Comparison of ENCODE assay signal across 7 cellular contexts in the genomic region with DNA sequence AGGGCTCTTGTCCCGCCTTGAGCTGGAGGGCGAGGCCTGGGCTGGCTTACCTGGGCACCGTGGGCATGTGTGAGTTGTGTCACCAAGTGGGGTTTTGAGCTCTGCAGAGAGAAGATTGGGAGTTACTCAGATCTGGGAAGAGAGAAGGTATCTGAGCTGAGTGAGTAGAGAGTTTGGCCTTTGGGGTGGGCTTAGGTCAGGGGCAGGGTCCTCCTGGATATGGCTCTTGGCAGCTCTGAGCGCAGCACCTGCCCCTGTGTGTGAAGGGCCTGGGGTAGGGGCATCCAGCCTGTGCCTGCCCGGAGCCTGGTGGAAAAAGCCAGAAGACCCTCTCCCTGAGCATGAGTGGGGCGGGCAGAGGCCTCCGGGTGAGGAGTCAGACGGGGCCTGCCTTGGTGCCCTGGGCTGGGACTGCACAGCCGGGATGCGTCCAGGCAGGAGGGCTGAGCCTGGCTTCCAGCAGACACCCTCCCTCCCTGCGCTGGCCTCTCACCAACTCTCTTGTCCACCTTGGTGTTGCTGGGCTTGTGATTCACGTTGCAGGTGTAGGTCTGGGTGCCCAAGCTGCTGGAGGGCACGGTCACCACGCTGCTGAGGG.
DNase-seq lines count a peak whose midpoint lies in the region; ATAC-seq, FAIRE-seq and TF ChIP-seq lines count a peak whose summit lies in the region.
"Not testable (repeated sequence)": the region's sequence is repeated elsewhere in the genome, so short reads cannot be mapped to it uniquely, and the experiment has no call there.

No MANE protein-coding gene starts in this region.

- not testable (repeated sequence) for H3K9me3 Mint-ChIP-seq in IgD-negative memory B cell; activated B cell treated with CpG ODN at 0.5 μM for 24 hours; stimulated activated naive B cell treated with anti-CD40 and anti-IgM and Interleukin-4, amounts not matched to agents 10 μg/mL and 1 μg/mL and 100 μg/mL, for 72 hours

- WGBS in lung, 2 donors, result 87 to 94% methylated on average over 12 to 13 of the region's 14 CpGs
- WGBS in sigmoid colon, 2 donors, result 73 to 89% methylated on average over 14 of the region's 14 CpGs

- not testable (repeated sequence) for H3K27ac Mint-ChIP-seq in IgD-negative memory B cell
- peak overlapping the region; percentile 70 for H3K27ac Mint-ChIP-seq in activated B cell treated with CpG ODN at 0.5 μM for 24 hours
- H3K27ac Mint-ChIP-seq in stimulated activated naive B cell treated with anti-CD40 and anti-IgM and Interleukin-4, amounts not matched to agents 10 μg/mL and 1 μg/mL and 100 μg/mL, for 72 hours, result peak overlapping the region; percentile 96

- not testable (repeated sequence) for ATAC-seq in activated B cell treated with CpG ODN at 0.5 μM for 24 hours (ENCODE audit: low read depth); lung (ENCODE audit: insufficient read depth, low FRiP score); stimulated activated naive B cell treated with anti-CD40 and anti-IgM and Interleukin-4, amounts not matched to agents 10 μg/mL and 1 μg/mL and 100 μg/mL, for 72 hours (replicated peaks)

- intact Hi-C loops in activated B cell treated with CpG ODN at 0.5 μM for 24 hours (cut with micrococcal nuclease); sigmoid colon (cut with DNase I): not testable (repeated sequence)

- H3K4me3 ChIP-seq in bronchial epithelial cell (ENCODE audit: low read depth, low read length); lung; sigmoid colon: not testable (repeated sequence)

- H3K4me3 Mint-ChIP-seq in IgD-negative memory B cell (peak overlapping the region in 3 of 4 donors; percentile 23 to 66 (median 44)), activated B cell treated with CpG ODN at 0.5 μM for 24 hours (peak overlapping the region; percentile 44)
- H3K4me3 Mint-ChIP-seq in stimulated activated naive B cell treated with anti-CD40 and anti-IgM and Interleukin-4, amounts not matched to agents 10 μg/mL and 1 μg/mL and 100 μg/mL, for 72 hours, result peak overlapping the region; percentile 83 to 86

- H3K9me3 ChIP-seq in lung (ENCODE audit: control insufficient read depth in 2 of 2, insufficient read depth in 1 of 2, low read length in 1 of 2); sigmoid colon: not testable (repeated sequence)

- TF ChIP-seq CTCF in activated B cell treated with CpG ODN at 0.5 μM for 24 hours (IDR thresholded peaks at IDR 0.05); bronchial epithelial cell (IDR thresholded peaks at IDR 0.05; ENCODE audit: insufficient read depth, low read length, severe bottlenecking); lung (IDR thresholded peaks at IDR 0.05; ENCODE audit: control extremely low read depth, extremely low read depth); sigmoid colon (IDR thresholded peaks at IDR 0.05): not testable (repeated sequence)

- TF ChIP-seq POLR2A in sigmoid colon (IDR thresholded peaks at IDR 0.05), result not testable (repeated sequence)

- H3K36me3 Mint-ChIP-seq in IgD-negative memory B cell, result not testable (repeated sequence)
- peaks cover 58% of the 10 kb centered on the region for H3K36me3 Mint-ChIP-seq in activated B cell treated with CpG ODN at 0.5 μM for 24 hours (ENCODE audit: low read depth)
- peaks cover 75 to 86% of the 10 kb centered on the region in 2 donors for H3K36me3 Mint-ChIP-seq in stimulated activated naive B cell treated with anti-CD40 and anti-IgM and Interleukin-4, amounts not matched to agents 10 μg/mL and 1 μg/mL and 100 μg/mL, for 72 hours

- POLR2A ChIA-PET in activated B cell treated with CpG ODN at 0.5 μM for 24 hours (lab: Charles Lee), result interaction anchor here (0.6 to 1.0 kb wide), 4 partner anchors 11 to 161 kb away, joined by 3 to 5 read pairs (median 3); no protein-coding TSS in a partner anchor

- CTCF ChIA-PET in activated B cell treated with CpG ODN at 0.5 μM for 24 hours (lab: Charles Lee), result not testable (repeated sequence)

- not testable (repeated sequence) for H3K36me3 ChIP-seq in bronchial epithelial cell (ENCODE audit: control insufficient read depth, insufficient read depth, low read length); lung (ENCODE audit: control insufficient read depth in 2 of 2, insufficient read depth in 2 of 2, low read length in 2 of 2); sigmoid colon

- H3K4me1 Mint-ChIP-seq in IgD-negative memory B cell, result not testable (repeated sequence)
- H3K4me1 Mint-ChIP-seq in activated B cell treated with CpG ODN at 0.5 μM for 24 hours, result peaks cover 39% of the 10 kb centered on the region
- H3K4me1 Mint-ChIP-seq in stimulated activated naive B cell treated with anti-CD40 and anti-IgM and Interleukin-4, amounts not matched to agents 10 μg/mL and 1 μg/mL and 100 μg/mL, for 72 hours, result peaks cover 58 to 80% of the 10 kb centered on the region in 2 donors

- not testable (repeated sequence) for TF ChIP-seq EP300 in sigmoid colon (IDR thresholded peaks at IDR 0.05)

- H3K4me1 ChIP-seq in lung (ENCODE audit: control insufficient read depth in 2 of 2, insufficient read depth in 2 of 2, low read length in 2 of 2); sigmoid colon: not testable (repeated sequence)

- H3K27ac ChIP-seq in lung (ENCODE audit: low read depth in 1 of 2, low read length in 1 of 2); sigmoid colon: not testable (repeated sequence)

- H3K27me3 Mint-ChIP-seq in IgD-negative memory B cell, activated B cell treated with CpG ODN at 0.5 μM for 24 hours: not testable (repeated sequence)
- H3K27me3 Mint-ChIP-seq in stimulated activated naive B cell treated with anti-CD40 and anti-IgM and Interleukin-4, amounts not matched to agents 10 μg/mL and 1 μg/mL and 100 μg/mL, for 72 hours, result peaks cover 14 to 33% of the 10 kb centered on the region in 2 donors

- DNase-seq in D341Med (ENCODE audit: low spot score), result peak; percentile 5
- not testable (repeated sequence) for DNase-seq in activated B cell treated with CpG ODN at 0.5 μM for 24 hours; bronchial epithelial cell (ENCODE audit: low read depth); stimulated activated naive B cell treated with anti-CD40 and anti-IgM and Interleukin-4, amounts not matched to agents 10 μg/mL and 1 μg/mL and 100 μg/mL, for 72 hours
- DNase-seq in lung (ENCODE audit: low spot score), result peak; percentile 23
- peak; percentile 46 for DNase-seq in sigmoid colon

- FAIRE-seq in bronchial epithelial cell (lab: Jason Lieb, UNC), result peak; percentile 55

- not testable (repeated sequence) for H3K27me3 ChIP-seq in bronchial epithelial cell (ENCODE audit: control insufficient read depth, insufficient read depth, low read length); lung (ENCODE audit: control insufficient read depth, insufficient read depth); sigmoid colon
